In the genomic region with DNA sequence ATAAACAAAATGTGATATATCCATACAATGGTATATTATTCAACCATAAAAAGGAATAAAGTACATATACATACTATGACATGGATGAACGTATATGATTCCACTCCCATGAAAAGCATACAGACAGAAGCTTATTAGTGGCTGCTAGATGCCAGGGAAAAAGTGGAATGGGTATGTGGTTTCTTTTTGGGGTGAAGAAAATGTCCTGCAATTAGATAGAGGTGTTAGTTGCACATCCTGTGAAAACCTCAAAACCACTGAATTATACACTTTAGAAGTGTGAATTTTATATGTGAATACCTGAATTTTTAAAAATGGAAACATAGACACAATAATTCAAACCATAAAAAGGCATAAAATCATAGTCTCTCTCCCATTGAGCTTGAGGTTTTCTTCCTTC, we compare ENCODE assay signal across 23 cellular contexts.
"Had no signal": no experiment of that assay in that cellular context is flagged by ENCODE, and none has a peak within 500 bp of the region (broad histone marks: within the 10 kb centered on the region; RNA-seq: fewer than 3 reads in every experiment).

No MANE protein-coding gene starts in this region.

- H3K4me3 ChIP-seq: breast epithelium had no signal

- H3K9me3 Mint-ChIP-seq: activated CD4-positive, alpha-beta memory T cell treated with anti-CD3 and anti-CD28 coated beads for 36 hours; activated naive CD4-positive, alpha-beta T cell treated with anti-CD3 and anti-CD28 coated beads, Interleukin-2, amount 10 ng/mL, durations not matched to agents 7 days and 5 days; activated T-cell treated with anti-CD3 and anti-CD28 coated beads, Interleukin-2, amount 50 U/mL, for 72 hours; activated T-helper 2 cell treated with anti-CD3 and anti-CD28 coated beads, Interferon-gamma antibody, Interleukin-2, Interleukin-4, amounts not matched to agents 10 μg/mL and 5 μg/mL and 100 μg/mL, durations not matched to agents 14 hours and 24 hours and 36 hours had no signal

- H3K27ac ChIP-seq: breast epithelium, VCaP had no signal

- DNase-seq: activated CD4-positive, alpha-beta memory T cell treated with anti-CD3 and anti-CD28 coated beads for 36 hours; activated CD4-positive, alpha-beta T cell treated with anti-CD3 and anti-CD28 coated beads, Interleukin-2, amount 10 ng/mL, durations not matched to agents 7 days and 5 days; activated CD4-positive, CD25-positive, alpha-beta regulatory T cell; activated CD8-positive, alpha-beta memory T cell treated with anti-CD3 and anti-CD28 coated beads for 24 hours; activated gamma-delta T cell treated with Interleukin-2 at 50 U/mL for 16 hours; activated naive CD4-positive, alpha-beta T cell treated with anti-CD3 and anti-CD28 coated beads, Interleukin-2, amount 10 ng/mL, durations not matched to agents 7 days and 5 days; activated T-cell treated with anti-CD3 and anti-CD28 coated beads, Interleukin-2, amount 50 U/mL, for 72 hours; aorta; caudate nucleus; Kasumi-1; KBM-7; MV-4-11; NCI-H1092 treated with DMSO at 0.1 percent for 48 hours; NCI-H1417 treated with DMSO at 0.1 percent for 48 hours; NCI-H187; NCI-H2081; NCI-H510A treated with DMSO at 0.1 percent for 48 hours; NCI-H69; SIG-M5; T-helper 1 cell had no signal

- H3K36me3 ChIP-seq: breast epithelium had no signal

- ATAC-seq: activated T-cell treated with anti-CD3 and anti-CD28 coated beads, Interleukin-2, amount 50 U/mL, for 72 hours had no signal

- H3K27me3 ChIP-seq: breast epithelium had no signal

- H3K4me1 ChIP-seq: breast epithelium had no signal

- H3K9me3 ChIP-seq: breast epithelium had no signal

- H3K4me3 Mint-ChIP-seq: activated CD4-positive, alpha-beta memory T cell treated with anti-CD3 and anti-CD28 coated beads for 36 hours; activated CD4-positive, alpha-beta T cell treated with anti-CD3 and anti-CD28 coated beads, Interleukin-2, amount 10 ng/mL, durations not matched to agents 7 days and 5 days; activated naive CD4-positive, alpha-beta T cell treated with anti-CD3 and anti-CD28 coated beads, Interleukin-2, amount 10 ng/mL, durations not matched to agents 7 days and 5 days; activated T-cell treated with anti-CD3 and anti-CD28 coated beads, Interleukin-2, amount 50 U/mL, for 72 hours had no signal

- H3K27ac Mint-ChIP-seq: activated CD4-positive, alpha-beta memory T cell treated with anti-CD3 and anti-CD28 coated beads for 36 hours; activated CD4-positive, alpha-beta T cell treated with anti-CD3 and anti-CD28 coated beads, Interleukin-2, amount 10 ng/mL, durations not matched to agents 7 days and 5 days; activated naive CD4-positive, alpha-beta T cell treated with anti-CD3 and anti-CD28 coated beads, Interleukin-2, amount 10 ng/mL, durations not matched to agents 7 days and 5 days; activated T-cell treated with anti-CD3 and anti-CD28 coated beads, Interleukin-2, amount 50 U/mL, for 72 hours; activated T-helper 2 cell treated with anti-CD3 and anti-CD28 coated beads, Interferon-gamma antibody, Interleukin-2, Interleukin-4, amounts not matched to agents 10 μg/mL and 5 μg/mL and 100 μg/mL, durations not matched to agents 14 hours and 24 hours and 36 hours had no signal

- H3K27me3 Mint-ChIP-seq: activated CD4-positive, alpha-beta memory T cell treated with anti-CD3 and anti-CD28 coated beads for 36 hours; activated CD4-positive, alpha-beta T cell treated with anti-CD3 and anti-CD28 coated beads, Interleukin-2, amount 10 ng/mL, durations not matched to agents 7 days and 5 days; activated naive CD4-positive, alpha-beta T cell treated with anti-CD3 and anti-CD28 coated beads, Interleukin-2, amount 10 ng/mL, durations not matched to agents 7 days and 5 days had no signal
